Comparison of ENCODE assay signal across 8 cellular contexts in genomic region chr11:70176940-70177689, GRCh38. TPM values are rescaled to one million over a fixed set of nuclear protein-coding genes. Genes with fewer than 3 reads are reported as not detected.
DNase-seq lines count a peak whose midpoint lies in the region; ATAC-seq and TF ChIP-seq lines count a peak whose summit lies in the region.

No MANE protein-coding gene starts in this region.

- ATAC-seq in natural killer cell = peak; percentile 76 to 82 (median 81)

- CTCF ChIA-PET in A673 (lab: Charles Lee) = no interaction called here

- POLR2A ChIA-PET in A673 (lab: Charles Lee; ENCODE audit: low non-redundant PET) = interaction anchor here (0.6 kb wide), 1 partner anchor 216 kb away, joined by 13 read pairs; no protein-coding TSS in a partner anchor

- H3K36me3 ChIP-seq in A673 (ENCODE audit: insufficient read depth, low read length, poor library complexity, severe bottlenecking) (no peaks in the 10 kb centered on the region), breast epithelium (no peaks in the 10 kb centered on the region)

- H3K4me3 Mint-ChIP-seq in T-helper 2 cell treated with Interferon-gamma antibody and Interleukin-4, amounts not matched to agents 5 μg/mL and 100 μg/mL, for 36 hours = no peak overlapping the region
- H3K4me3 Mint-ChIP-seq in natural killer cell = no peak overlapping the region

- H3K4me1 ChIP-seq in A673 (ENCODE audit: insufficient read depth, low read length, poor library complexity, severe bottlenecking) (no peaks in the 10 kb centered on the region), breast epithelium (peaks cover 0 to 3% of the 10 kb centered on the region in 2 donors)

- no peaks in the 10 kb centered on the region for H3K27me3 Mint-ChIP-seq in T-helper 2 cell treated with Interferon-gamma antibody and Interleukin-4, amounts not matched to agents 5 μg/mL and 100 μg/mL, for 36 hours (ENCODE audit: low read depth)
- H3K27me3 Mint-ChIP-seq in natural killer cell (ENCODE audit: low read depth in 2 of 2) = no peaks in the 10 kb centered on the region

- TF ChIP-seq POLR2A in breast epithelium (IDR thresholded peaks at IDR 0.05) = no peak

- peak; percentile 84 for TF ChIP-seq CTCF in A673 (conservative IDR thresholded peaks at IDR 0.05; ENCODE audit: low read depth, low read length)
- peak in 2 of 3 donors; percentile 18 to 46 for TF ChIP-seq CTCF in breast epithelium (IDR thresholded peaks at IDR 0.05)
- peak; percentile 64 for TF ChIP-seq CTCF in natural killer cell (IDR thresholded peaks at IDR 0.05)

- peak; percentile 61 for DNase-seq in A673 (ENCODE audit: low spot score)
- peak; percentile 62 for DNase-seq in GM19238 (ENCODE audit: insufficient read length, low spot score)
- peak; percentile 35 for DNase-seq in T-helper 2 cell treated with Interferon-gamma antibody and Interleukin-4, amounts not matched to agents 5 μg/mL and 100 μg/mL, for 36 hours (ENCODE audit: low spot score)
- DNase-seq in breast epithelium (ENCODE audit: low spot score in 2 of 2) = no peak
- DNase-seq in natural killer cell = peak; percentile 39
- no peak for DNase-seq in caudate nucleus (lab: John Stamatoyannopoulos, UW)
- DNase-seq in NCI-H774 (lab: John Stamatoyannopoulos, UW) = no peak
- no peak for DNase-seq in dedifferentiated amniotic fluid mesenchymal stem cell (ENCODE audit: extremely low spot score)

- H3K9me3 ChIP-seq in A673 (ENCODE audit: low read depth, low read length, poor library complexity, severe bottlenecking) (no peaks in the 10 kb centered on the region), breast epithelium (no peaks in the 10 kb centered on the region)

- H3K27me3 ChIP-seq in A673 (replicated peaks; ENCODE audit: insufficient read depth, low read depth, low read length, poor library complexity) (no peaks in the 10 kb centered on the region), breast epithelium (no peaks in the 10 kb centered on the region)

- no peaks in the 10 kb centered on the region for H3K4me1 Mint-ChIP-seq in T-helper 2 cell treated with Interferon-gamma antibody and Interleukin-4, amounts not matched to agents 5 μg/mL and 100 μg/mL, for 36 hours (ENCODE audit: low read depth)
- H3K4me1 Mint-ChIP-seq in natural killer cell = no peaks in the 10 kb centered on the region

- BruUV-seq in A673 (replicated peaks; lab: Mats Ljungman, UMichigan) = no TSS peak

- H3K9me3 Mint-ChIP-seq in T-helper 2 cell treated with Interferon-gamma antibody and Interleukin-4, amounts not matched to agents 5 μg/mL and 100 μg/mL, for 36 hours = no peaks in the 10 kb centered on the region
- H3K9me3 Mint-ChIP-seq in natural killer cell = no peaks in the 10 kb centered on the region

- no peaks in the 10 kb centered on the region for H3K36me3 Mint-ChIP-seq in T-helper 2 cell treated with Interferon-gamma antibody and Interleukin-4, amounts not matched to agents 5 μg/mL and 100 μg/mL, for 36 hours (ENCODE audit: low read depth)
- no peaks in the 10 kb centered on the region for H3K36me3 Mint-ChIP-seq in natural killer cell

- H3K27ac Mint-ChIP-seq in T-helper 2 cell treated with Interferon-gamma antibody and Interleukin-4, amounts not matched to agents 5 μg/mL and 100 μg/mL, for 36 hours = no peak overlapping the region
- no peak overlapping the region for H3K27ac Mint-ChIP-seq in natural killer cell

- intact Hi-C loops in A673 (cut with micrococcal nuclease; ENCODE audit: unreplicated experiment) (no loop called here), breast epithelium (cut with DNase I; ENCODE audit: low total_unique reads) (no loop called here), natural killer cell (cut with micrococcal nuclease) (no loop called here)

- H3K4me3 ChIP-seq in A673 (ENCODE audit: low read depth, low read length, poor library complexity, severe bottlenecking) (no peak overlapping the region), breast epithelium (no peak overlapping the region)

- H3K27ac ChIP-seq in A673 (ENCODE audit: low read depth, low read length, poor library complexity, severe bottlenecking) (no peak overlapping the region), breast epithelium (peak overlapping the region; percentile 48 to 88), caudate nucleus (ENCODE audit: low read depth, low read length) (no peak overlapping the region)

RNA-seq across cellular contexts. Expression of gene FADD, which starts 26.0 kb away (rescaled TPM):
- total RNA-seq in A673 (2021) = 53.7 and 62.7 TPM in 2 replicates
- 10 to 100 TPM; 17.6 to 33.1 (median 30.2) TPM for total RNA-seq in breast epithelium
- 1 to 10 TPM; 7.8 to 9.2 (median 9.0) TPM for total RNA-seq in natural killer cell

Comparison
In these comparisons a context has a peak if more than half of its experiments do, and no peak if none do; other contexts are left out.
1. DNase-seq: peak in A673 (single experiment), GM19238 (single experiment), T-helper 2 cell treated with Interferon-gamma antibody and Interleukin-4, amounts not matched to agents 5 μg/mL and 100 μg/mL, for 36 hours (single experiment) and natural killer cell (single experiment); none in breast epithelium (0 of 2), caudate nucleus (0 of 61), NCI-H774 (single experiment) and dedifferentiated amniotic fluid mesenchymal stem cell (single experiment).
2. H3K27ac ChIP-seq: peak in breast epithelium (2 of 2); none in A673 (single experiment) and caudate nucleus (single experiment).
3. CTCF ChIP-seq: peak in every context shown above with its lines; median percentile 84 in A673; 64 in natural killer cell; 32 in breast epithelium.